Comparison of ENCODE assay signal across 13 cellular contexts in the genomic region with DNA sequence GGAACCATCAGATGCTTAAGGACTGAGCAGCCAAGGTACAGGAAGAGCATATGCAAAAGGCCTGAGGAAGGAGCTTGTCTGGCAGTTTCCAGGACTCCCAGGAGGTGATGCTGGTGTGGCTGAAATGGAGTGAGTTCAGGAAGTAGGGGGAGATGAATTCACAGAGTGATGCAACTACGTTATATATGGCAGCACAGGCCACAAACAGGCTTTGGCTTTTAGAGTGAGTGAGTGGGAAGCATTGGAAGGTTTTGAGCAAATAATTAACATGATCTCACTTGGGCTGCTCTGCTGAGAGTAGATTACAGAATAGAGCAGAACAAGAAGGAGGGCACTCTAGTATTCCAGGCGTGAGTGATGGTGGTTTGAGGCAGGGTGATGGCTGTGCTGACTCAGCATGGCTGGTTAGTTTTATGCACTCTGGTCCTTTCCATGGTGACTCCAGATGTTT. TPM values are rescaled to one million over a fixed set of nuclear protein-coding genes. Genes with fewer than 3 reads are reported as not detected.
A peak's percentile ranks its signal among the peaks of the same experiment; 100 is the strongest.
DNase-seq lines count a peak whose midpoint lies in the region; ATAC-seq, FAIRE-seq and TF ChIP-seq lines count a peak whose summit lies in the region.
"Had no signal": no experiment of that assay in that cellular context is flagged by ENCODE, and none has a peak within 500 bp of the region (broad histone marks: within the 10 kb centered on the region; RNA-seq: fewer than 3 reads in every experiment).

No MANE protein-coding gene starts in this region.

- H4K8ac ChIP-seq in mesendoderm (ENCODE audit: low read depth, low read length) = no peak overlapping the region

- POLR2A ChIA-PET in activated naive CD8-positive, alpha-beta T cell treated with anti-CD3 and anti-CD28 coated beads, Interleukin-2, amount 10 ng/mL, durations not matched to agents 7 days and 5 days (lab: Charles Lee) = no interaction called here

- no peak overlapping the region for H2BK5ac ChIP-seq in mesendoderm (ENCODE audit: low read length)

- H3K27me3 Mint-ChIP-seq in activated naive CD8-positive, alpha-beta T cell treated with anti-CD3 and anti-CD28 coated beads, Interleukin-2, amount 10 ng/mL, durations not matched to agents 7 days and 5 days = no peaks in the 10 kb centered on the region

- peaks cover 2% of the 10 kb centered on the region for H3K4me1 ChIP-seq in mesendoderm (ENCODE audit: control insufficient read depth, low read depth, low read length)
- H3K4me1 ChIP-seq in body of pancreas = no peaks in the 10 kb centered on the region
- H3K4me1 ChIP-seq in gastroesophageal sphincter = peaks cover 0 to 8% (median 0%) of the 10 kb centered on the region in 3 donors

- H3K18ac ChIP-seq in mesendoderm (ENCODE audit: low read length) = no peak overlapping the region

- H3K27me3 ChIP-seq in mesendoderm (ENCODE audit: insufficient read depth, low read length, poor library complexity) = no peaks in the 10 kb centered on the region
- H3K27me3 ChIP-seq in body of pancreas = no peaks in the 10 kb centered on the region
- no peaks in the 10 kb centered on the region for H3K27me3 ChIP-seq in gastroesophageal sphincter

- no peak for TF ChIP-seq EP300 in gastroesophageal sphincter (IDR thresholded peaks at IDR 0.05)

- no peaks in the 10 kb centered on the region for H3K9me3 Mint-ChIP-seq in activated naive CD8-positive, alpha-beta T cell treated with anti-CD3 and anti-CD28 coated beads, Interleukin-2, amount 10 ng/mL, durations not matched to agents 7 days and 5 days
- H3K9me3 Mint-ChIP-seq: activated T-cell treated with anti-CD3 and anti-CD28 coated beads, Interleukin-2, amount 50 U/mL, for 72 hours; natural killer cell had no signal

- no peaks in the 10 kb centered on the region for H3K79me2 ChIP-seq in mesendoderm (ENCODE audit: control insufficient read depth, insufficient read depth, low read length)

- H3K36me3 ChIP-seq in mesendoderm (ENCODE audit: control insufficient read depth, insufficient read depth, low read length) (peaks cover 2% of the 10 kb centered on the region), body of pancreas (replicated peaks in 1 of 2; ENCODE audit: insufficient read depth in 1 of 2, low read depth in 2 of 2) (peaks cover 0 to 5% of the 10 kb centered on the region in 2 donors), gastroesophageal sphincter (peaks cover 0 to 51% of the 10 kb centered on the region in 2 donors)

- H3K4me3 Mint-ChIP-seq in activated naive CD8-positive, alpha-beta T cell treated with anti-CD3 and anti-CD28 coated beads, Interleukin-2, amount 10 ng/mL, durations not matched to agents 7 days and 5 days = no peak overlapping the region
- H3K4me3 Mint-ChIP-seq: activated T-cell treated with anti-CD3 and anti-CD28 coated beads, Interleukin-2, amount 50 U/mL, for 72 hours; natural killer cell had no signal

- H3K4me2 ChIP-seq in mesendoderm (ENCODE audit: low read length) = no peak overlapping the region

- intact Hi-C loops in body of pancreas (cut with DNase I) = no loop called here

- H3K4me3 ChIP-seq in NB4 (ENCODE audit: low read depth, low read length) (no peak overlapping the region), mesendoderm (ENCODE audit: low read length) (no peak overlapping the region), body of pancreas (no peak overlapping the region), gastroesophageal sphincter (no peak overlapping the region)

- no peak overlapping the region for H2BK15ac ChIP-seq in mesendoderm (replicated peaks; ENCODE audit: low read depth)

- H3K27ac ChIP-seq in mesendoderm (ENCODE audit: low read depth, low read length) = no peak overlapping the region
- H3K27ac ChIP-seq in body of pancreas = no peak overlapping the region
- H3K27ac ChIP-seq in gastroesophageal sphincter = no peak overlapping the region

- peak overlapping the region; percentile 13 for H3K27ac Mint-ChIP-seq in activated naive CD8-positive, alpha-beta T cell treated with anti-CD3 and anti-CD28 coated beads, Interleukin-2, amount 10 ng/mL, durations not matched to agents 7 days and 5 days
- H3K27ac Mint-ChIP-seq: natural killer cell had no signal

- H3K4ac ChIP-seq in mesendoderm (ENCODE audit: low read depth, low read length) = no peak overlapping the region

- H3K36me3 Mint-ChIP-seq in activated naive CD8-positive, alpha-beta T cell treated with anti-CD3 and anti-CD28 coated beads, Interleukin-2, amount 10 ng/mL, durations not matched to agents 7 days and 5 days = peaks cover 32% of the 10 kb centered on the region

- TF ChIP-seq POLR2A in NB4 (IDR thresholded peaks at IDR 0.05; ENCODE audit: extremely low read depth, insufficient read length) (no peak), body of pancreas (IDR thresholded peaks at IDR 0.05) (no peak), gastroesophageal sphincter (IDR thresholded peaks at IDR 0.05) (no peak)

- peak; percentile 90 for DNase-seq in NB4 (ENCODE audit: low read depth)
- no peak for DNase-seq in activated naive CD8-positive, alpha-beta T cell treated with anti-CD3 and anti-CD28 coated beads, Interleukin-2, amount 10 ng/mL, durations not matched to agents 7 days and 5 days
- DNase-seq in mesendoderm = peak; percentile 75
- DNase-seq in body of pancreas = no peak
- no peak for DNase-seq in GM19239 (ENCODE audit: insufficient read length, low spot score)
- DNase-seq: activated CD4-positive, CD25-positive, alpha-beta regulatory T cell; activated T-cell treated with anti-CD3 and anti-CD28 coated beads, Interleukin-2, amount 50 U/mL, for 72 hours; DMS153; natural killer cell; SHP77 treated with DMSO at 0.1 percent for 48 hours had no signal

- peaks cover 19% of the 10 kb centered on the region for H3K4me1 Mint-ChIP-seq in activated naive CD8-positive, alpha-beta T cell treated with anti-CD3 and anti-CD28 coated beads, Interleukin-2, amount 10 ng/mL, durations not matched to agents 7 days and 5 days

- no peaks in the 10 kb centered on the region for H3K79me1 ChIP-seq in mesendoderm (ENCODE audit: low read length)

- no peak overlapping the region for H3K9ac ChIP-seq in mesendoderm (ENCODE audit: low read length)

- no peak for FAIRE-seq in GM19239 (lab: Jason Lieb, UNC)

- H2BK120ac ChIP-seq in mesendoderm (ENCODE audit: low read depth, low read length) = no peak overlapping the region

- no CpG with 5 or more reads among the region's 2 CpGs for WGBS in mesendoderm (ENCODE audit: extremely low coverage, insufficient coverage, low lambda C conversion rate)
- 91 to 95% methylated on average over 2 of the region's 2 CpGs for WGBS in body of pancreas, 2 donors
- WGBS in gastroesophageal sphincter (ENCODE audit: low coverage in 1 of 2), 2 donors = 85 to 95% methylated on average over 2 of the region's 2 CpGs

- H3K23ac ChIP-seq in mesendoderm (ENCODE audit: low read length) = no peak overlapping the region

- TF ChIP-seq CTCF in GM12872 (IDR thresholded peaks at IDR 0.05; ENCODE audit: insufficient read depth, low read depth, low read length) = peak; percentile 27; the same call in 1 of the 3 replicates
- TF ChIP-seq CTCF in NB4 (IDR thresholded peaks at IDR 0.05; ENCODE audit: low read depth, low read length) = peak; percentile 42
- TF ChIP-seq CTCF in body of pancreas (IDR thresholded peaks at IDR 0.05) = no peak
- TF ChIP-seq CTCF in gastroesophageal sphincter (IDR thresholded peaks at IDR 0.05) = no peak

- no peak for ATAC-seq in activated naive CD8-positive, alpha-beta T cell treated with anti-CD3 and anti-CD28 coated beads, Interleukin-2, amount 10 ng/mL, durations not matched to agents 7 days and 5 days (ENCODE audit: low read depth)
- ATAC-seq in body of pancreas (no peak), gastroesophageal sphincter (no peak)
- ATAC-seq: natural killer cell, sciatic nerve had no signal

- H4K5ac ChIP-seq in mesendoderm (ENCODE audit: low read length) = no peak overlapping the region

- H3K9me3 ChIP-seq in body of pancreas = no peaks in the 10 kb centered on the region
- no peaks in the 10 kb centered on the region for H3K9me3 ChIP-seq in gastroesophageal sphincter

- no peak overlapping the region for H3K56ac ChIP-seq in mesendoderm (ENCODE audit: low read length)

- H2AK5ac ChIP-seq in mesendoderm (ENCODE audit: low read length) = no peak overlapping the region

RNA-seq across cellular contexts. Expression of a gene that starts 6.5 kb away (rescaled TPM):
- total RNA-seq in activated naive CD8-positive, alpha-beta T cell treated with anti-CD3 and anti-CD28 coated beads, Interleukin-2, amount 10 ng/mL, durations not matched to agents 7 days and 5 days = 10 to 100 TPM; 20.5 to 27.9 TPM
- 7.0 TPM for polyA plus RNA-seq in mesendoderm (2013, experiment 1 of 2)
- polyA plus RNA-seq in mesendoderm (2013, experiment 2 of 2) = 6.1 TPM
- total RNA-seq in body of pancreas (1 to 10 TPM; 3.1 to 5.3 TPM), gastroesophageal sphincter (10 to 100 TPM in 1 of 4 donors, 1 to 10 TPM in 3; 6.3 to 16.3 (median 7.1) TPM)

RNA-seq across cellular contexts. Expression of a gene that starts 12.7 kb away (rescaled TPM):
- 100 to 1,000 TPM; 143 to 154 TPM for total RNA-seq in activated naive CD8-positive, alpha-beta T cell treated with anti-CD3 and anti-CD28 coated beads, Interleukin-2, amount 10 ng/mL, durations not matched to agents 7 days and 5 days
- polyA plus RNA-seq in mesendoderm (2013, experiment 1 of 2) = 0.66 TPM
- 0.84 TPM for polyA plus RNA-seq in mesendoderm (2013, experiment 2 of 2)
- total RNA-seq in body of pancreas = 10 to 100 TPM in 1 of 2 donors, 1 to 10 TPM in 1; 9.2 to 11.4 TPM
- total RNA-seq in gastroesophageal sphincter = 10 to 100 TPM in 1 of 4 donors, 1 to 10 TPM in 3; 7.5 to 14.3 (median 8.2) TPM

RNA-seq across cellular contexts. Expression of a gene that starts 24.4 kb away (rescaled TPM):
- 100 to 1,000 TPM; 102 to 122 TPM for total RNA-seq in activated naive CD8-positive, alpha-beta T cell treated with anti-CD3 and anti-CD28 coated beads, Interleukin-2, amount 10 ng/mL, durations not matched to agents 7 days and 5 days
- polyA plus RNA-seq in mesendoderm (2013, experiment 1 of 2) = 0.49 TPM
- polyA plus RNA-seq in mesendoderm (2013, experiment 2 of 2) = 0.52 TPM
- total RNA-seq in body of pancreas = 1 to 10 TPM; 5.9 to 8.6 TPM
- 10 to 100 TPM in 2 of 4 donors, 1 to 10 TPM in 2; 6.7 to 13.9 (median 10.2) TPM for total RNA-seq in gastroesophageal sphincter

RNA-seq across cellular contexts. Expression of a gene that starts 50.9 kb away (rescaled TPM):
- total RNA-seq in activated naive CD8-positive, alpha-beta T cell treated with anti-CD3 and anti-CD28 coated beads, Interleukin-2, amount 10 ng/mL, durations not matched to agents 7 days and 5 days = 100 to 1,000 TPM; 117 to 126 TPM
- polyA plus RNA-seq in mesendoderm (2013, experiment 1 of 2) = 0.13 TPM
- 0.15 TPM for polyA plus RNA-seq in mesendoderm (2013, experiment 2 of 2)
- total RNA-seq in body of pancreas (10 to 100 TPM in 1 of 2 donors, 1 to 10 TPM in 1; 4.0 to 15.8 TPM), gastroesophageal sphincter (10 to 100 TPM in 2 of 4 donors, 1 to 10 TPM in 2; 5.0 to 13.4 (median 8.2) TPM)

Comparison
In these comparisons a context has a peak if more than half of its experiments do, and no peak if none do; other contexts are left out.
1. CTCF ChIP-seq: peak in GM12872 (single experiment) and NB4 (single experiment); none in body of pancreas (0 of 7) and gastroesophageal sphincter (0 of 4).
2. DNase-seq: peak in NB4 (single experiment) and mesendoderm (single experiment); none in activated naive CD8-positive, alpha-beta T cell treated with anti-CD3 and anti-CD28 coated beads, Interleukin-2, amount 10 ng/mL, durations not matched to agents 7 days and 5 days (single experiment), body of pancreas (0 of 4) and GM19239 (single experiment).
3. RNA of a gene that starts 12.7 kb away (total RNA-seq): 143 to 154 TPM in activated naive CD8-positive, alpha-beta T cell treated with anti-CD3 and anti-CD28 coated beads, Interleukin-2, amount 10 ng/mL, durations not matched to agents 7 days and 5 days; 9.2 to 11.4 TPM in body of pancreas and 7.5 to 14.3 TPM in gastroesophageal sphincter; every median in the first group is over 4 times any median in the second.
4. RNA of a gene that starts 24.4 kb away (total RNA-seq): 102 to 122 TPM in activated naive CD8-positive, alpha-beta T cell treated with anti-CD3 and anti-CD28 coated beads, Interleukin-2, amount 10 ng/mL, durations not matched to agents 7 days and 5 days; 6.7 to 13.9 TPM in gastroesophageal sphincter and 5.9 to 8.6 TPM in body of pancreas; every median in the first group is over 4 times any median in the second.